Comparison of ENCODE assay signal across 16 cellular contexts in genomic region chr19:6529351-6529750, GRCh38. TPM values are rescaled to one million over a fixed set of nuclear protein-coding genes. Genes with fewer than 3 reads are reported as not detected.
A peak's percentile ranks its signal among the peaks of the same experiment; 100 is the strongest.
DNase-seq lines count a peak whose midpoint lies in the region; ATAC-seq and TF ChIP-seq lines count a peak whose summit lies in the region.
"Had no signal": no experiment of that assay in that cellular context is flagged by ENCODE, and none has a peak within 500 bp of the region (broad histone marks: within the 10 kb centered on the region; RNA-seq: fewer than 3 reads in every experiment).

No MANE protein-coding gene starts in this region.

- ATAC-seq in CD4-positive, CD25-positive, alpha-beta regulatory T cell (ENCODE audit: low read depth in 2 of 2), result no peak
- no peak for ATAC-seq in activated naive CD8-positive, alpha-beta T cell treated with anti-CD3 and anti-CD28 coated beads, Interleukin-2, amount 50 U/mL, for 24 hours
- ATAC-seq in naive thymus-derived CD8-positive, alpha-beta T cell, result no peak
- ATAC-seq in stimulated activated naive CD8-positive, alpha-beta T cell treated with anti-CD3 and anti-CD28 coated beads, Interleukin-15, Interleukin-2, amounts not matched to agents 100 U/mL and 50 U/mL, for 24 hours, result no peak
- ATAC-seq: effector memory CD8-positive, alpha-beta T cell; PC-3 had no signal

- no peaks in the 10 kb centered on the region for H3K9me3 ChIP-seq in CD4-positive, CD25-positive, alpha-beta regulatory T cell (ENCODE audit: control insufficient read depth in 2 of 2, low read length in 2 of 2)
- H3K9me3 ChIP-seq: upper lobe of right lung had no signal

- H3K36me3 ChIP-seq in CD4-positive, CD25-positive, alpha-beta regulatory T cell (ENCODE audit: control insufficient read depth, insufficient read depth, low read length), result no peaks in the 10 kb centered on the region
- H3K36me3 ChIP-seq: upper lobe of right lung had no signal

- no peak overlapping the region for H3K27ac ChIP-seq in CD4-positive, CD25-positive, alpha-beta regulatory T cell (ENCODE audit: insufficient read depth, low read length, poor library complexity, severe bottlenecking)

- peaks cover 26% of the 10 kb centered on the region for H3K4me1 ChIP-seq in CD4-positive, CD25-positive, alpha-beta regulatory T cell (ENCODE audit: control insufficient read depth, insufficient read depth, low read length, poor library complexity, severe bottlenecking)

- H3K9me3 Mint-ChIP-seq in CD4-positive, CD25-positive, alpha-beta regulatory T cell, result peaks cover 0 to 4% (median 0%) of the 10 kb centered on the region in 7 donors
- H3K9me3 Mint-ChIP-seq in activated naive CD8-positive, alpha-beta T cell treated with anti-CD3 and anti-CD28 coated beads, Interleukin-2, amount 50 U/mL, for 24 hours, result no peaks in the 10 kb centered on the region
- H3K9me3 Mint-ChIP-seq in naive thymus-derived CD8-positive, alpha-beta T cell, result no peaks in the 10 kb centered on the region
- H3K9me3 Mint-ChIP-seq: activated CD4-positive, alpha-beta T cell treated with anti-CD3 and anti-CD28 coated beads, Interleukin-2, amount 10 ng/mL, durations not matched to agents 7 days and 5 days; effector memory CD8-positive, alpha-beta T cell had no signal

- no peak overlapping the region for H3K4me3 ChIP-seq in CD4-positive, CD25-positive, alpha-beta regulatory T cell (ENCODE audit: low read depth, low read length)
- H3K4me3 ChIP-seq in GM12865 (ENCODE audit: low read depth, low read length), result peak overlapping the region; percentile 98

- peak overlapping the region in 1 of 3 donors; percentile 55 for H3K27ac Mint-ChIP-seq in CD4-positive, CD25-positive, alpha-beta regulatory T cell
- H3K27ac Mint-ChIP-seq in activated naive CD8-positive, alpha-beta T cell treated with anti-CD3 and anti-CD28 coated beads, Interleukin-2, amount 50 U/mL, for 24 hours, result peak overlapping the region; percentile 78
- peak overlapping the region in 4 of 10 donors; percentile 6 to 52 (median 14) for H3K27ac Mint-ChIP-seq in naive thymus-derived CD8-positive, alpha-beta T cell
- H3K27ac Mint-ChIP-seq: activated CD4-positive, alpha-beta T cell treated with anti-CD3 and anti-CD28 coated beads, Interleukin-2, amount 10 ng/mL, durations not matched to agents 7 days and 5 days had no signal

- DNase-seq in CD4-positive, CD25-positive, alpha-beta regulatory T cell, result no peak
- DNase-seq in GM12865 (ENCODE audit: low read depth) (no peak), NK-92 (lab: John Stamatoyannopoulos, UW; ENCODE audit: unreplicated experiment) (no peak), SK-N-DZ (ENCODE audit: low spot score) (no peak), NCI-H345 treated with DMSO at 0.1 percent for 48 hours (lab: John Stamatoyannopoulos, UW; ENCODE audit: unreplicated experiment) (no peak)
- no peak for DNase-seq in activated naive CD8-positive, alpha-beta T cell treated with anti-CD3 and anti-CD28 coated beads, Interleukin-2, amount 50 U/mL, for 24 hours
- no peak for DNase-seq in naive thymus-derived CD8-positive, alpha-beta T cell
- no peak for DNase-seq in stimulated activated naive CD8-positive, alpha-beta T cell treated with anti-CD3 and anti-CD28 coated beads, Interleukin-15, Interleukin-2, amounts not matched to agents 100 U/mL and 50 U/mL, for 24 hours
- DNase-seq: activated CD4-positive, alpha-beta T cell treated with anti-CD3 and anti-CD28 coated beads, Interleukin-2, amount 10 ng/mL, durations not matched to agents 7 days and 5 days; effector memory CD8-positive, alpha-beta T cell; NCI-H1092; NCI-H345; PC-3; stimulated activated CD4-positive, alpha-beta T cell treated with anti-CD3 and anti-CD28 coated beads, Interleukin-15, amount 100 ng/mL, for 24 hours; upper lobe of right lung had no signal

- no peak for TF ChIP-seq CTCF in GM12865 (IDR thresholded peaks at IDR 0.05; ENCODE audit: insufficient read depth, low read depth, low read length, missing control alignments)

- peak overlapping the region in 3 of 4 donors; percentile 53 to 97 (median 73) for H3K4me3 Mint-ChIP-seq in CD4-positive, CD25-positive, alpha-beta regulatory T cell
- no peak overlapping the region for H3K4me3 Mint-ChIP-seq in activated naive CD8-positive, alpha-beta T cell treated with anti-CD3 and anti-CD28 coated beads, Interleukin-2, amount 50 U/mL, for 24 hours
- H3K4me3 Mint-ChIP-seq in naive thymus-derived CD8-positive, alpha-beta T cell, result peak overlapping the region in 7 of 10 donors; percentile 26 to 93 (median 63)

- peaks cover 12 to 34% (median 19%) of the 10 kb centered on the region in 4 donors for H3K4me1 Mint-ChIP-seq in CD4-positive, CD25-positive, alpha-beta regulatory T cell
- peaks cover 41% of the 10 kb centered on the region for H3K4me1 Mint-ChIP-seq in activated naive CD8-positive, alpha-beta T cell treated with anti-CD3 and anti-CD28 coated beads, Interleukin-2, amount 50 U/mL, for 24 hours
- peaks cover 28 to 44% (median 41%) of the 10 kb centered on the region in 4 donors for H3K4me1 Mint-ChIP-seq in naive thymus-derived CD8-positive, alpha-beta T cell

- H3K36me3 Mint-ChIP-seq in CD4-positive, CD25-positive, alpha-beta regulatory T cell, result no peaks in the 10 kb centered on the region
- peaks cover 2% of the 10 kb centered on the region for H3K36me3 Mint-ChIP-seq in activated naive CD8-positive, alpha-beta T cell treated with anti-CD3 and anti-CD28 coated beads, Interleukin-2, amount 50 U/mL, for 24 hours (ENCODE audit: low read depth)
- H3K36me3 Mint-ChIP-seq in naive thymus-derived CD8-positive, alpha-beta T cell, result no peaks in the 10 kb centered on the region

- peaks cover 19% of the 10 kb centered on the region for H3K27me3 Mint-ChIP-seq in CD4-positive, CD25-positive, alpha-beta regulatory T cell
- peaks cover 35% of the 10 kb centered on the region for H3K27me3 Mint-ChIP-seq in activated naive CD8-positive, alpha-beta T cell treated with anti-CD3 and anti-CD28 coated beads, Interleukin-2, amount 50 U/mL, for 24 hours
- H3K27me3 Mint-ChIP-seq in naive thymus-derived CD8-positive, alpha-beta T cell, result peaks cover 11 to 34% (median 27%) of the 10 kb centered on the region in 5 donors

- peaks cover 9% of the 10 kb centered on the region for H3K27me3 ChIP-seq in CD4-positive, CD25-positive, alpha-beta regulatory T cell (ENCODE audit: control insufficient read depth, insufficient read depth, low read length)
- H3K27me3 ChIP-seq: upper lobe of right lung had no signal

- POLR2A ChIA-PET in naive thymus-derived CD8-positive, alpha-beta T cell (lab: Charles Lee), result no interaction called here

RNA-seq across cellular contexts. Expression of gene TNFSF9, which starts 1.5 kb away (rescaled TPM):
- 4.5 TPM for total RNA-seq in CD4-positive, CD25-positive, alpha-beta regulatory T cell
- 1 to 10 TPM in 1 of 4 donors, under 1 TPM in 3; 0.38 to 2.6 (median 0.50) TPM for polyA plus RNA-seq in CD4-positive, CD25-positive, alpha-beta regulatory T cell
- 1 to 10 TPM in 1 of 2 experiments, under 1 TPM in 1; 0.30 to 1.0 TPM for total RNA-seq in naive thymus-derived CD8-positive, alpha-beta T cell
- under 1 TPM in 2 of 3 donors, not detected in 1; 0.25 to 0.54 TPM for polyA plus RNA-seq in naive thymus-derived CD8-positive, alpha-beta T cell
- polyA plus RNA-seq in SK-N-DZ (2014; cell fraction: cytosol; rRNA removed), result 0.08 and 0.29 TPM in 2 replicates
- polyA plus RNA-seq in SK-N-DZ (2014; cell fraction: nucleus; rRNA removed), result not detected in 2 replicates
- total RNA-seq: fibroblast of villous mesenchyme had no signal

RNA-seq across cellular contexts. Expression of gene TUBB4A, which starts 27.2 kb away (rescaled TPM):
- 1.3 TPM for total RNA-seq in CD4-positive, CD25-positive, alpha-beta regulatory T cell
- 1 to 10 TPM in 1 of 4 donors, under 1 TPM in 1, not detected in 2; 0.36 to 1.0 TPM for polyA plus RNA-seq in CD4-positive, CD25-positive, alpha-beta regulatory T cell
- total RNA-seq in naive thymus-derived CD8-positive, alpha-beta T cell, result 1 to 10 TPM; 7.6 to 8.8 TPM
- 1 to 10 TPM; 2.8 to 7.3 (median 5.2) TPM for polyA plus RNA-seq in naive thymus-derived CD8-positive, alpha-beta T cell
- polyA plus RNA-seq in SK-N-DZ (2014; cell fraction: cytosol; rRNA removed), result 8.0 and 9.6 TPM in 2 replicates
- polyA plus RNA-seq in SK-N-DZ (2014; cell fraction: nucleus; rRNA removed), result 2.2 and 3.8 TPM in 2 replicates
- total RNA-seq: fibroblast of villous mesenchyme had no signal

RNA-seq across cellular contexts. Expression of gene DENND1C, which starts 47.8 kb away (rescaled TPM):
- total RNA-seq in CD4-positive, CD25-positive, alpha-beta regulatory T cell, result 125 TPM
- 10 to 100 TPM; 36.9 to 42.4 (median 41.4) TPM for polyA plus RNA-seq in CD4-positive, CD25-positive, alpha-beta regulatory T cell
- 100 to 1,000 TPM; 105 to 110 TPM for total RNA-seq in naive thymus-derived CD8-positive, alpha-beta T cell
- 100 to 1,000 TPM in 1 of 3 donors, 10 to 100 TPM in 2; 35.4 to 106 (median 67.7) TPM for polyA plus RNA-seq in naive thymus-derived CD8-positive, alpha-beta T cell
- polyA plus RNA-seq in SK-N-DZ (2014; cell fraction: cytosol; rRNA removed), result not detected in 2 replicates
- 0.72 TPM in 1 of 2 replicates, not detected in the other for polyA plus RNA-seq in SK-N-DZ (2014; cell fraction: nucleus; rRNA removed)
- total RNA-seq: fibroblast of villous mesenchyme, PC-3 had no signal
